Comparison of ENCODE assay signal across 1 cellular context in the genomic region with DNA sequence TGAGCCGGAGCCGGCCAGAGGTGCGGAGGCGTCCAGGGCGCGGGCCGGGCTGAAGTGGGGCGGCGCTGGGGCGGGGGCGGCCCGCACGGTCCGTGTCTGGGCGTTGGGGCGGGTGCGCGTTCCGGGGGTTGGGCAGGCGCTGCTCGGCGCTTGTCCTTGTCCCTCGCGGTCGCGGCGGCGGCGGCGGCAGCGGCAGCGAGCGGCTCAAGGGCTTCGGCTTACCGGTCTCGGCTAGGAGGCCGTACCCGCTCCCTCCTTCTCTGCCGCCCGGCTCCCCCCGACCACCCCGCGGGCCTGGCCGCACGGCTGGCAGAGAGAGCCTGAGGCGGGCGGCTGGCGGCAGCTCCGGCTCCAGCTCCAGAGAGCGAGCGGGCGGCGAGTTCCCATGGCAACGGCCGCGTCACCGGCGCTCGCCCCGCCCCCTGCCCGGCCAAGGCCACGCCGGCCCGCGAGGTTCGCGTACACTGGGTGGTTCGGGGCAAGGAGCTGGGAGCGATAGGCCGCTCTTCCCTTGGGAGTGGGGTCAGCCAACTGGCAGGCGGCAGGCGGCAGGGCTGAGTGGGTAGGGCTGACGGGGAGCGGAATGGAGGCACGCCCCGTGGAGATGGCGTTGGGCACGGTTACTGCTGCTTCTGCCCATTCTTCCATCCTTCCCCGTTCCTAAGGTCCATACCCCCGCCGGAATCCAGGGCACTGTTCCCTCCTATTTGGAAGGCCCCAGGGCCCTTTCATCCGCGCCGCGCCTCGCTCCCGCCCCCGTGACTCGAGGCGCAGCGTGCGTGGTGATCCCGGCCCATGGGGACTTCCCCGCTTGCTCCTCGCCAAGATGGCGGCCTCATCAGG.
TF ChIP-seq lines count a peak whose summit lies in the region.

A gene with protein sequence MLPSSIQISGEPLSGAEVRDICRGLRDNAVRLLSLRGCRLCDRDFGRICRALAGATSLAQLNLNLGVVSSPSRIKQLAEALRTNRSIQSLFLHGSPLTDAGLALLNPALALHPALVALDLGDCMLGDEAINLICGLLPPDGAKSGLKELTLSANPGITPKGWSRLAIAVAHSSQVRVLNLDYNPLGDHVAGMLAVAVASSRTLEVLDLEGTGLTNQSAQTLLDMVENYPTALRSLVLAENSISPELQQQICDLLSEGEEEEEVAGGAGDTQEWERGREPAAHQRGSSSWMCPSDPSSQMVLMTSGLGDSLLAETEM (minus strand): TSS at position 363 of the 843 bp plus-strand sequence. CDS start 561 bp downstream, outside the sequence.

TF ChIP-seq in HepG2, 621 proteins besides CTCF, POLR2A, EP300 and RAD21 (continued from another document and continues in another):
- TF ChIP-seq, protein P1, sequence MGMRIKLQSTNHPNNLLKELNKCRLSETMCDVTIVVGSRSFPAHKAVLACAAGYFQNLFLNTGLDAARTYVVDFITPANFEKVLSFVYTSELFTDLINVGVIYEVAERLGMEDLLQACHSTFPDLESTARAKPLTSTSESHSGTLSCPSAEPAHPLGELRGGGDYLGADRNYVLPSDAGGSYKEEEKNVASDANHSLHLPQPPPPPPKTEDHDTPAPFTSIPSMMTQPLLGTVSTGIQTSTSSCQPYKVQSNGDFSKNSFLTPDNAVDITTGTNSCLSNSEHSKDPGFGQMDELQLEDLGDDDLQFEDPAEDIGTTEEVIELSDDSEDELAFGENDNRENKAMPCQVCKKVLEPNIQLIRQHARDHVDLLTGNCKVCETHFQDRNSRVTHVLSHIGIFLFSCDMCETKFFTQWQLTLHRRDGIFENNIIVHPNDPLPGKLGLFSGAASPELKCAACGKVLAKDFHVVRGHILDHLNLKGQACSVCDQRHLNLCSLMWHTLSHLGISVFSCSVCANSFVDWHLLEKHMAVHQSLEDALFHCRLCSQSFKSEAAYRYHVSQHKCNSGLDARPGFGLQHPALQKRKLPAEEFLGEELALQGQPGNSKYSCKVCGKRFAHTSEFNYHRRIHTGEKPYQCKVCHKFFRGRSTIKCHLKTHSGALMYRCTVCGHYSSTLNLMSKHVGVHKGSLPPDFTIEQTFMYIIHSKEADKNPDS (CRISPR knock-in tag; IDR thresholded peaks at IDR 0.05) = no peak
- TF ChIP-seq, protein P2, sequence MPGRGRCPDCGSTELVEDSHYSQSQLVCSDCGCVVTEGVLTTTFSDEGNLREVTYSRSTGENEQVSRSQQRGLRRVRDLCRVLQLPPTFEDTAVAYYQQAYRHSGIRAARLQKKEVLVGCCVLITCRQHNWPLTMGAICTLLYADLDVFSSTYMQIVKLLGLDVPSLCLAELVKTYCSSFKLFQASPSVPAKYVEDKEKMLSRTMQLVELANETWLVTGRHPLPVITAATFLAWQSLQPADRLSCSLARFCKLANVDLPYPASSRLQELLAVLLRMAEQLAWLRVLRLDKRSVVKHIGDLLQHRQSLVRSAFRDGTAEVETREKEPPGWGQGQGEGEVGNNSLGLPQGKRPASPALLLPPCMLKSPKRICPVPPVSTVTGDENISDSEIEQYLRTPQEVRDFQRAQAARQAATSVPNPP (CRISPR knock-in tag; IDR thresholded peaks at IDR 0.05) = 0 out of 2 replicates have a peak, but pooled peaks have one; percentile 45
- no peak for TF ChIP-seq MIER3 (CRISPR knock-in tag; IDR thresholded peaks at IDR 0.05; ENCODE audit: borderline replicate concordance)
- no peak for TF ChIP-seq KAT8 (CRISPR knock-in tag; IDR thresholded peaks at IDR 0.05)
- TF ChIP-seq, protein P3, sequence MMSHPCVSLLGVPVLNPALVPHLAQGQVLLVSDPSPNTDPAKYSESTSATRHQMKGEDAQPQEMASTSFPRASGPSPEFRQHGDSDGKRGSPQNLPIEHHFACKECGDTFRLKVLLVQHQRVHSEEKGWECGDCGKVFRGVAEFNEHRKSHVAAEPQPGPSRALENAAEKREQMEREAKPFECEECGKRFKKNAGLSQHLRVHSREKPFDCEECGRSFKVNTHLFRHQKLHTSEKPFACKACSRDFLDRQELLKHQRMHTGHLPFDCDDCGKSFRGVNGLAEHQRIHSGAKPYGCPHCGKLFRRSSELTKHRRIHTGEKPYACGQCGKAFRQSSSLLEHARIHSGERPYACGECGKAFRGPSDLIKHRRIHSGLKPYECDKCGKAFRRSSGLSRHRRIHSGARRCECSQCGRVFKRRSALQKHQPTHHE (CRISPR knock-in tag; IDR thresholded peaks at IDR 0.05; ENCODE audit: borderline replicate concordance) = no peak
- no peak; the same call in 1 of the 2 replicates for TF ChIP-seq ZNF547 (CRISPR knock-in tag; IDR thresholded peaks at IDR 0.05)
- TF ChIP-seq MYNN (CRISPR knock-in tag; IDR thresholded peaks at IDR 0.05; ENCODE audit: low read depth) = no peak
- TF ChIP-seq ZNF143 (CRISPR knock-in tag; IDR thresholded peaks at IDR 0.05) = no peak
- no peak for TF ChIP-seq EEA1 (CRISPR knock-in tag; IDR thresholded peaks at IDR 0.05; ENCODE audit: borderline replicate concordance)
- TF ChIP-seq, protein P4, sequence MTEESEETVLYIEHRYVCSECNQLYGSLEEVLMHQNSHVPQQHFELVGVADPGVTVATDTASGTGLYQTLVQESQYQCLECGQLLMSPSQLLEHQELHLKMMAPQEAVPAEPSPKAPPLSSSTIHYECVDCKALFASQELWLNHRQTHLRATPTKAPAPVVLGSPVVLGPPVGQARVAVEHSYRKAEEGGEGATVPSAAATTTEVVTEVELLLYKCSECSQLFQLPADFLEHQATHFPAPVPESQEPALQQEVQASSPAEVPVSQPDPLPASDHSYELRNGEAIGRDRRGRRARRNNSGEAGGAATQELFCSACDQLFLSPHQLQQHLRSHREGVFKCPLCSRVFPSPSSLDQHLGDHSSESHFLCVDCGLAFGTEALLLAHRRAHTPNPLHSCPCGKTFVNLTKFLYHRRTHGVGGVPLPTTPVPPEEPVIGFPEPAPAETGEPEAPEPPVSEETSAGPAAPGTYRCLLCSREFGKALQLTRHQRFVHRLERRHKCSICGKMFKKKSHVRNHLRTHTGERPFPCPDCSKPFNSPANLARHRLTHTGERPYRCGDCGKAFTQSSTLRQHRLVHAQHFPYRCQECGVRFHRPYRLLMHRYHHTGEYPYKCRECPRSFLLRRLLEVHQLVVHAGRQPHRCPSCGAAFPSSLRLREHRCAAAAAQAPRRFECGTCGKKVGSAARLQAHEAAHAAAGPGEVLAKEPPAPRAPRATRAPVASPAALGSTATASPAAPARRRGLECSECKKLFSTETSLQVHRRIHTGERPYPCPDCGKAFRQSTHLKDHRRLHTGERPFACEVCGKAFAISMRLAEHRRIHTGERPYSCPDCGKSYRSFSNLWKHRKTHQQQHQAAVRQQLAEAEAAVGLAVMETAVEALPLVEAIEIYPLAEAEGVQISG (CRISPR knock-in tag; IDR thresholded peaks at IDR 0.05) = no peak; the same call in 1 of the 2 replicates
- no peak for TF ChIP-seq ZNF7 (CRISPR knock-in tag; IDR thresholded peaks at IDR 0.05)
- no peak for TF ChIP-seq KLF13 (CRISPR knock-in tag; IDR thresholded peaks at IDR 0.05)
- TF ChIP-seq IRX3 (CRISPR knock-in tag; IDR thresholded peaks at IDR 0.05; ENCODE audit: borderline replicate concordance, low read depth) = no peak
- no peak; the same call in 1 of the 2 replicates for TF ChIP-seq JUND (CRISPR knock-in tag; IDR thresholded peaks at IDR 0.05)
- TF ChIP-seq, protein P5, sequence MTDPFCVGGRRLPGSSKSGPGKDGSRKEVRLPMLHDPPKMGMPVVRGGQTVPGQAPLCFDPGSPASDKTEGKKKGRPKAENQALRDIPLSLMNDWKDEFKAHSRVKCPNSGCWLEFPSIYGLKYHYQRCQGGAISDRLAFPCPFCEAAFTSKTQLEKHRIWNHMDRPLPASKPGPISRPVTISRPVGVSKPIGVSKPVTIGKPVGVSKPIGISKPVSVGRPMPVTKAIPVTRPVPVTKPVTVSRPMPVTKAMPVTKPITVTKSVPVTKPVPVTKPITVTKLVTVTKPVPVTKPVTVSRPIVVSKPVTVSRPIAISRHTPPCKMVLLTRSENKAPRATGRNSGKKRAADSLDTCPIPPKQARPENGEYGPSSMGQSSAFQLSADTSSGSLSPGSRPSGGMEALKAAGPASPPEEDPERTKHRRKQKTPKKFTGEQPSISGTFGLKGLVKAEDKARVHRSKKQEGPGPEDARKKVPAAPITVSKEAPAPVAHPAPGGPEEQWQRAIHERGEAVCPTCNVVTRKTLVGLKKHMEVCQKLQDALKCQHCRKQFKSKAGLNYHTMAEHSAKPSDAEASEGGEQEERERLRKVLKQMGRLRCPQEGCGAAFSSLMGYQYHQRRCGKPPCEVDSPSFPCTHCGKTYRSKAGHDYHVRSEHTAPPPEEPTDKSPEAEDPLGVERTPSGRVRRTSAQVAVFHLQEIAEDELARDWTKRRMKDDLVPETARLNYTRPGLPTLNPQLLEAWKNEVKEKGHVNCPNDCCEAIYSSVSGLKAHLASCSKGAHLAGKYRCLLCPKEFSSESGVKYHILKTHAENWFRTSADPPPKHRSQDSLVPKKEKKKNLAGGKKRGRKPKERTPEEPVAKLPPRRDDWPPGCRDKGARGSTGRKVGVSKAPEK (CRISPR knock-in tag; IDR thresholded peaks at IDR 0.05; ENCODE audit: borderline replicate concordance) = no peak
- TF ChIP-seq ZNF34 (CRISPR knock-in tag; IDR thresholded peaks at IDR 0.05; ENCODE audit: borderline replicate concordance) = no peak
- peak; percentile 95 for TF ChIP-seq AGO1 (IDR thresholded peaks at IDR 0.05; ENCODE audit: low read depth, low read length, poor library complexity, severe bottlenecking)
- no peak for TF ChIP-seq SRSF9 (IDR thresholded peaks at IDR 0.05; ENCODE audit: borderline replicate concordance, insufficient read depth, low read depth, low read length, poor library complexity, severe bottlenecking)
- TF ChIP-seq ZNF124 (CRISPR knock-in tag; IDR thresholded peaks at IDR 0.05) = no peak
- TF ChIP-seq, protein P6, sequence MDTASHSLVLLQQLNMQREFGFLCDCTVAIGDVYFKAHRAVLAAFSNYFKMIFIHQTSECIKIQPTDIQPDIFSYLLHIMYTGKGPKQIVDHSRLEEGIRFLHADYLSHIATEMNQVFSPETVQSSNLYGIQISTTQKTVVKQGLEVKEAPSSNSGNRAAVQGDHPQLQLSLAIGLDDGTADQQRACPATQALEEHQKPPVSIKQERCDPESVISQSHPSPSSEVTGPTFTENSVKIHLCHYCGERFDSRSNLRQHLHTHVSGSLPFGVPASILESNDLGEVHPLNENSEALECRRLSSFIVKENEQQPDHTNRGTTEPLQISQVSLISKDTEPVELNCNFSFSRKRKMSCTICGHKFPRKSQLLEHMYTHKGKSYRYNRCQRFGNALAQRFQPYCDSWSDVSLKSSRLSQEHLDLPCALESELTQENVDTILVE (CRISPR knock-in tag; IDR thresholded peaks at IDR 0.05) = no peak
- TF ChIP-seq HES4 (CRISPR knock-in tag; IDR thresholded peaks at IDR 0.05; ENCODE audit: borderline replicate concordance) = peak; percentile 56; the same call in 1 of the 2 replicates
- 0 out of 2 replicates have a peak, but pooled peaks have one; percentile 15 for TF ChIP-seq RXRB (CRISPR knock-in tag; IDR thresholded peaks at IDR 0.05; ENCODE audit: borderline replicate concordance)
- TF ChIP-seq SCMH1 (CRISPR knock-in tag; IDR thresholded peaks at IDR 0.05; ENCODE audit: borderline replicate concordance) = no peak
- TF ChIP-seq ZFP36L2 (CRISPR knock-in tag; IDR thresholded peaks at IDR 0.05) = no peak
- TF ChIP-seq ZNF746 (CRISPR knock-in tag; IDR thresholded peaks at IDR 0.05) = no peak
- no peak for TF ChIP-seq U2AF1 (optimal IDR thresholded peaks at IDR 0.05; ENCODE audit: low read depth, low read length)
- TF ChIP-seq HNRNPL (IDR thresholded peaks at IDR 0.05; ENCODE audit: low read depth, low read length) = 0 out of 2 replicates have a peak, but pooled peaks have one; percentile 32
- TF ChIP-seq SP4 (CRISPR knock-in tag; IDR thresholded peaks at IDR 0.05) = peak; percentile 70
- no peak for TF ChIP-seq ZBTB20 (CRISPR knock-in tag; IDR thresholded peaks at IDR 0.05; ENCODE audit: borderline replicate concordance, low read depth)
- TF ChIP-seq POGZ (CRISPR knock-in tag; IDR thresholded peaks at IDR 0.05) = no peak
- no peak for TF ChIP-seq SUZ12 (IDR thresholded peaks at IDR 0.05; ENCODE audit: low read depth, low read length)
- 0 out of 2 replicates have a peak, but pooled peaks have one; percentile 58 for TF ChIP-seq ZFP82 (CRISPR knock-in tag; IDR thresholded peaks at IDR 0.05; ENCODE audit: borderline replicate concordance)
- TF ChIP-seq, protein P7, sequence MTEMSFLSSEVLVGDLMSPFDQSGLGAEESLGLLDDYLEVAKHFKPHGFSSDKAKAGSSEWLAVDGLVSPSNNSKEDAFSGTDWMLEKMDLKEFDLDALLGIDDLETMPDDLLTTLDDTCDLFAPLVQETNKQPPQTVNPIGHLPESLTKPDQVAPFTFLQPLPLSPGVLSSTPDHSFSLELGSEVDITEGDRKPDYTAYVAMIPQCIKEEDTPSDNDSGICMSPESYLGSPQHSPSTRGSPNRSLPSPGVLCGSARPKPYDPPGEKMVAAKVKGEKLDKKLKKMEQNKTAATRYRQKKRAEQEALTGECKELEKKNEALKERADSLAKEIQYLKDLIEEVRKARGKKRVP (CRISPR knock-in tag; IDR thresholded peaks at IDR 0.05) = no peak
- TF ChIP-seq JARID2 (CRISPR knock-in tag; IDR thresholded peaks at IDR 0.05; ENCODE audit: insufficient replicate concordance) = no peak
- no peak for TF ChIP-seq ZNF652 (CRISPR knock-in tag; IDR thresholded peaks at IDR 0.05; ENCODE audit: borderline replicate concordance, low read depth)
- TF ChIP-seq NFATC3 (CRISPR knock-in tag; IDR thresholded peaks at IDR 0.05) = no peak
- TF ChIP-seq, protein P8, sequence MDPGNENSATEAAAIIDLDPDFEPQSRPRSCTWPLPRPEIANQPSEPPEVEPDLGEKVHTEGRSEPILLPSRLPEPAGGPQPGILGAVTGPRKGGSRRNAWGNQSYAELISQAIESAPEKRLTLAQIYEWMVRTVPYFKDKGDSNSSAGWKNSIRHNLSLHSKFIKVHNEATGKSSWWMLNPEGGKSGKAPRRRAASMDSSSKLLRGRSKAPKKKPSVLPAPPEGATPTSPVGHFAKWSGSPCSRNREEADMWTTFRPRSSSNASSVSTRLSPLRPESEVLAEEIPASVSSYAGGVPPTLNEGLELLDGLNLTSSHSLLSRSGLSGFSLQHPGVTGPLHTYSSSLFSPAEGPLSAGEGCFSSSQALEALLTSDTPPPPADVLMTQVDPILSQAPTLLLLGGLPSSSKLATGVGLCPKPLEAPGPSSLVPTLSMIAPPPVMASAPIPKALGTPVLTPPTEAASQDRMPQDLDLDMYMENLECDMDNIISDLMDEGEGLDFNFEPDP (CRISPR knock-in tag; conservative IDR thresholded peaks at IDR 0.05) = no peak
- TF ChIP-seq ZIK1 (CRISPR knock-in tag; IDR thresholded peaks at IDR 0.05; ENCODE audit: borderline replicate concordance, low read depth) = no peak
- TF ChIP-seq MTA3 (CRISPR knock-in tag; IDR thresholded peaks at IDR 0.05) = no peak
- no peak for TF ChIP-seq ONECUT2 (CRISPR knock-in tag; IDR thresholded peaks at IDR 0.05)
- no peak for TF ChIP-seq ZNF33A (CRISPR knock-in tag; IDR thresholded peaks at IDR 0.05; ENCODE audit: borderline replicate concordance)
